Comparison of ENCODE assay signal across 8 cellular contexts in genomic region chr1:203504400-203505250, GRCh38. TPM values are rescaled to one million over a fixed set of nuclear protein-coding genes. Genes with fewer than 3 reads are reported as not detected.
DNase-seq lines count a peak whose midpoint lies in the region; ATAC-seq, FAIRE-seq and TF ChIP-seq lines count a peak whose summit lies in the region.

No MANE protein-coding gene starts in this region.

- H3K36me3 ChIP-seq in H1 (ENCODE audit: control insufficient read depth in 2 of 4, insufficient read depth in 4 of 4, low read length in 3 of 4) (no peaks in the 10 kb centered on the region), mesendoderm (ENCODE audit: control insufficient read depth, insufficient read depth, low read length) (no peaks in the 10 kb centered on the region)

- H3K14ac ChIP-seq in H1 (ENCODE audit: insufficient read length) = no peak overlapping the region

- H3K56ac ChIP-seq in H1 (replicated peaks; ENCODE audit: insufficient read length, low read depth, low read length) (no peak overlapping the region), mesendoderm (ENCODE audit: low read length) (peak overlapping the region; percentile 56)

- H3K9ac ChIP-seq in H1 (replicated peaks in 1 of 4; ENCODE audit: extremely low read depth in 1 of 4, low read depth in 3 of 4, low read length in 3 of 4) = no peak overlapping the region
- H3K9ac ChIP-seq in mesendoderm (ENCODE audit: low read length) = no peak overlapping the region

- TF ChIP-seq RAD21 in H1 (IDR thresholded peaks at IDR 0.05 in 1 of 2, conservative IDR thresholded peaks at IDR 0.05 in 1 of 2; ENCODE audit: low read depth in 2 of 2, low read length in 2 of 2) = peak; percentile 94 to 95

- no peak for TF ChIP-seq POLR2A in H1 (IDR thresholded peaks at IDR 0.05; ENCODE audit: control extremely low read depth in 1 of 2, low read depth in 2 of 2, low read length in 2 of 2)

- H2BK15ac ChIP-seq in H1 (ENCODE audit: low read length) (peak overlapping the region; percentile 83; the same call in 1 of the 2 replicates), mesendoderm (replicated peaks; ENCODE audit: low read depth) (no peak overlapping the region)

- POLR2A ChIA-PET in CD4-positive, alpha-beta T cell (lab: Charles Lee) = interaction anchor here (0.9 kb wide), 1 partner anchor 237 kb away, joined by 3 read pairs; no protein-coding TSS in a partner anchor
- POLR2A ChIA-PET in H1 (lab: Charles Lee; ENCODE audit: partially characterized antibody) = interaction anchor here (0.8 to 1.3 kb wide), 2 partner anchors 9 to 11 kb away, joined by 3 read pairs; partner anchors contain the start of gene OPTC

- no peaks in the 10 kb centered on the region for H4K20me1 ChIP-seq in H1 (replicated peaks in 1 of 2; ENCODE audit: control insufficient read depth in 1 of 2, insufficient read depth in 2 of 2, low read length in 2 of 2)

- no peaks in the 10 kb centered on the region for H3K9me3 Mint-ChIP-seq in CD4-positive, alpha-beta T cell

- TF ChIP-seq EP300 in H1 (IDR thresholded peaks at IDR 0.05; ENCODE audit: borderline replicate concordance in 1 of 2, low read depth in 2 of 2, low read length in 2 of 2) = no peak

- no peak overlapping the region for H4K5ac ChIP-seq in H1 (ENCODE audit: insufficient read length, low read depth, low read length)
- no peak overlapping the region for H4K5ac ChIP-seq in mesendoderm (ENCODE audit: low read length)

- H4K8ac ChIP-seq in H1 (ENCODE audit: extremely low read depth, insufficient read depth, low read length) = no peak overlapping the region
- no peak overlapping the region for H4K8ac ChIP-seq in mesendoderm (ENCODE audit: low read depth, low read length)

- H2AK5ac ChIP-seq in H1 (ENCODE audit: low read depth, low read length) = peak overlapping the region; percentile 91
- peak overlapping the region; percentile 47 for H2AK5ac ChIP-seq in mesendoderm (ENCODE audit: low read length)

- peaks cover 2 to 17% (median 11%) of the 10 kb centered on the region in 4 experiments for H3K4me1 ChIP-seq in H1 (replicated peaks in 1 of 4; ENCODE audit: control insufficient read depth in 3 of 4, insufficient read depth in 4 of 4, low read length in 3 of 4)
- H3K4me1 ChIP-seq in mesendoderm (ENCODE audit: control insufficient read depth, low read depth, low read length) = peaks cover 7% of the 10 kb centered on the region

- no peaks in the 10 kb centered on the region for H3K9me3 ChIP-seq in CD4-positive, alpha-beta T cell (ENCODE audit: control insufficient read depth, low read length)
- no peaks in the 10 kb centered on the region for H3K9me3 ChIP-seq in H1 (ENCODE audit: insufficient read depth in 2 of 2, low read depth in 1 of 2, low read length in 1 of 2)

- peak overlapping the region; percentile 89; the same call in 1 of the 2 replicates for H2AFZ ChIP-seq in H1 (ENCODE audit: low read length)

- H3K79me2 ChIP-seq in H1 (ENCODE audit: control insufficient read depth in 1 of 2, insufficient read depth in 2 of 2, low read length in 2 of 2) (no peaks in the 10 kb centered on the region), mesendoderm (ENCODE audit: control insufficient read depth, insufficient read depth, low read length) (no peaks in the 10 kb centered on the region)

- H3K27me3 ChIP-seq in CD4-positive, alpha-beta T cell (ENCODE audit: control insufficient read depth, insufficient read depth, low read length) = no peaks in the 10 kb centered on the region
- no peaks in the 10 kb centered on the region for H3K27me3 ChIP-seq in H1 (replicated peaks in 1 of 4; ENCODE audit: control insufficient read depth in 3 of 4, extremely low read depth in 1 of 4, insufficient read depth in 3 of 4, low read length in 3 of 4)
- H3K27me3 ChIP-seq in mesendoderm (ENCODE audit: insufficient read depth, low read length, poor library complexity) = no peaks in the 10 kb centered on the region

- CTCF ChIA-PET in CD4-positive, alpha-beta T cell (lab: Charles Lee) = interaction anchor here (0.6 to 2.5 kb wide), 10 partner anchors 108 to 624 kb away, joined by 3 to 17 read pairs (median 3); partner anchors contain the start of gene ATP2B4
- CTCF ChIA-PET in H1 (lab: Charles Lee; ENCODE audit: partially characterized antibody) = interaction anchor here (0.7 to 9.0 kb wide), 53 partner anchors 10 to 464 kb away, joined by 3 to 162 read pairs (median 5); partner anchors contain the start of genes FMOD and OPTC

- H4K91ac ChIP-seq in H1 (replicated peaks; ENCODE audit: insufficient read length, low read length) = peak overlapping the region; percentile 45

- H3K27ac Mint-ChIP-seq in CD4-positive, alpha-beta T cell = no peak overlapping the region

- H3K4me3 ChIP-seq in H1 (ENCODE audit: extremely low read depth in 1 of 4, insufficient read depth in 2 of 4, low read depth in 3 of 4, low read length in 4 of 4) = no peak overlapping the region
- no peak overlapping the region for H3K4me3 ChIP-seq in mesendoderm (ENCODE audit: low read length)

- H2BK12ac ChIP-seq in H1 (ENCODE audit: low read depth, low read length) = peak overlapping the region; percentile 65; the same call in 1 of the 2 replicates

- peaks cover 3% of the 10 kb centered on the region; the same call in 1 of the 2 replicates for H3K23me2 ChIP-seq in H1 (ENCODE audit: low read depth, low read length)

- no peaks in the 10 kb centered on the region for H3K36me3 Mint-ChIP-seq in CD4-positive, alpha-beta T cell (ENCODE audit: low read depth)

- H2BK5ac ChIP-seq in H1 (ENCODE audit: low read depth, low read length) (no peak overlapping the region), mesendoderm (ENCODE audit: low read length) (no peak overlapping the region)

- ATAC-seq in CD4-positive, alpha-beta T cell (ENCODE audit: poor library complexity) = peak; percentile 65

- H3K4me2 ChIP-seq in H1 (ENCODE audit: insufficient read depth in 1 of 2, low read depth in 2 of 2, low read length in 2 of 2) (peak overlapping the region in 1 of 2 experiments; percentile 32; a peak in 2 of 4 replicates), mesendoderm (ENCODE audit: low read length) (no peak overlapping the region)

- FAIRE-seq in H1 (lab: Jason Lieb, UNC) = peak; percentile 92

- no peak overlapping the region for H2BK20ac ChIP-seq in H1 (ENCODE audit: low read length)

- no peak overlapping the region for H3K27ac ChIP-seq in CD4-positive, alpha-beta T cell (ENCODE audit: low read depth, low read length)
- H3K27ac ChIP-seq in H1 (ENCODE audit: low read depth, low read length) (no peak overlapping the region), mesendoderm (ENCODE audit: low read depth, low read length) (no peak overlapping the region)

- H3K4me3 Mint-ChIP-seq in CD4-positive, alpha-beta T cell = no peak overlapping the region

- TF ChIP-seq CTCF in CD4-positive, alpha-beta T cell (IDR thresholded peaks at IDR 0.05) = peak; percentile 81
- TF ChIP-seq CTCF in H1 (IDR thresholded peaks at IDR 0.05; ENCODE audit: control extremely low read depth in 1 of 3, insufficient read depth in 1 of 3, low read depth in 1 of 3, low read length in 3 of 3) = peak; percentile 60 to 87 (median 78)

- H3K4me1 Mint-ChIP-seq in CD4-positive, alpha-beta T cell (ENCODE audit: low read depth) = peaks cover 6% of the 10 kb centered on the region

- H3K23ac ChIP-seq in H1 (ENCODE audit: insufficient read length) (no peak overlapping the region), mesendoderm (ENCODE audit: low read length) (no peak overlapping the region)

- H3K18ac ChIP-seq in H1 (ENCODE audit: extremely low read depth, low read length) (no peak overlapping the region), mesendoderm (ENCODE audit: low read length) (no peak overlapping the region)

- intact Hi-C loops in CD4-positive, alpha-beta T cell (cut with DNase I, micrococcal nuclease) = loop anchor here (1.0 to 10.0 kb wide), 8 partner anchors 88 to 860 kb away; no protein-coding TSS in a partner anchor

- peak; percentile 50 to 78 (median 70) for DNase-seq in CD4-positive, alpha-beta T cell
- peak; percentile 80 for DNase-seq in HT1080 (ENCODE audit: low read depth)
- peak; percentile 55 for DNase-seq in NOMO-1 treated with DMSO at 0.1 percent for 48 hours (lab: John Stamatoyannopoulos, UW; ENCODE audit: unreplicated experiment)
- DNase-seq in activated CD8-positive, alpha-beta memory T cell treated with anti-CD3 and anti-CD28 coated beads for 24 hours = peak; percentile 91
- peak in 1 of 2 experiments; percentile 90 for DNase-seq in H1 (ENCODE audit: low read depth in 1 of 2, low spot score in 2 of 2)
- DNase-seq in mesendoderm = peak; percentile 89
- DNase-seq in stimulated activated CD8-positive, alpha-beta memory T cell treated with anti-CD3 and anti-CD28 coated beads, Interleukin-15, amount 100 ng/mL, for 4 hours (ENCODE audit: low read depth in 2 of 2) = peak; percentile 24 to 53
- no peak for DNase-seq in cortex of kidney (lab: John Stamatoyannopoulos, UW)

- H3K79me1 ChIP-seq in H1 (ENCODE audit: low read depth, low read length) (no peaks in the 10 kb centered on the region), mesendoderm (ENCODE audit: low read length) (no peaks in the 10 kb centered on the region)

- WGBS in H1 (ENCODE audit: extremely low coverage in 1 of 2, insufficient coverage in 1 of 2, insufficient read length in 1 of 2, insufficient replicate concordance in 2 of 2, low coverage in 1 of 2, low lambda C conversion rate in 2 of 2, missing lambda C conversion rate in 1 of 2), 2 experiments = 39% methylated on average over 12 of the region's 12 CpGs; no CpG with 5 or more reads in 1 of the 2 experiments
- WGBS in mesendoderm (ENCODE audit: extremely low coverage, insufficient coverage, low lambda C conversion rate) = no CpG with 5 or more reads among the region's 12 CpGs

- no peaks in the 10 kb centered on the region for H3K27me3 Mint-ChIP-seq in CD4-positive, alpha-beta T cell

- H2BK120ac ChIP-seq in H1 (replicated peaks; ENCODE audit: low read depth, low read length) (no peak overlapping the region), mesendoderm (ENCODE audit: low read depth, low read length) (no peak overlapping the region)

- H3K4ac ChIP-seq in H1 (replicated peaks; ENCODE audit: insufficient read length, low read depth, low read length) (no peak overlapping the region), mesendoderm (ENCODE audit: low read depth, low read length) (no peak overlapping the region)

RNA-seq across cellular contexts. Expression of gene OPTC, which starts 10.7 kb away (rescaled TPM):
- total RNA-seq in CD4-positive, alpha-beta T cell = not detected
- not detected in 2 replicates for total RNA-seq in HT1080 (2014; rRNA removed; shearing (Covaris generic))
- polyA plus RNA-seq in HT1080 (2015; cell fraction: cytosol; rRNA removed) = not detected in 2 replicates
- polyA plus RNA-seq in HT1080 (2015; cell fraction: nucleus; rRNA removed) = not detected in 2 replicates
- 0.78 and 1.1 TPM in 2 replicates for total RNA-seq in H1 (2021; fragmentation: NEBNext Ultra II Directional; extraction: Animal tissue kit (Norgen Biotek cat#: 25700))
- polyA plus RNA-seq in H1 (2011; rRNA removed) = 2.8 and 4.0 TPM in 2 replicates
- 1.6 TPM for polyA plus RNA-seq in H1 (2011; cell fraction: cytosol; rRNA removed)
- polyA plus RNA-seq in H1 (2011; cell fraction: nucleus; rRNA removed) = 2.0 TPM
- 1.4 to 3.3 TPM (median 2.5 TPM) in 4 replicates for polyA plus RNA-seq in H1 (2012, experiment 1 of 2)
- polyA plus RNA-seq in H1 (2012, experiment 2 of 2) = 2.1 TPM
- 1.8 TPM for polyA plus RNA-seq in H1 (2013, experiment 1 of 2)
- 2.0 TPM for polyA plus RNA-seq in H1 (2013, experiment 2 of 2)
- polyA minus RNA-seq in H1 (2011; rRNA and poly(A)+ RNA removed) = 1.0 and 2.9 TPM in 2 replicates
- polyA minus RNA-seq in H1 (2011; cell fraction: cytosol; rRNA and poly(A)+ RNA removed) = not detected
- polyA minus RNA-seq in H1 (2011; cell fraction: nucleus; rRNA and poly(A)+ RNA removed) = 0.50 TPM
- polyA plus RNA-seq in mesendoderm (2013, experiment 1 of 2) = 0.42 TPM
- polyA plus RNA-seq in mesendoderm (2013, experiment 2 of 2) = 0.55 TPM

RNA-seq across cellular contexts. Expression of gene PRELP, which starts 29.0 kb away (rescaled TPM):
- not detected for total RNA-seq in CD4-positive, alpha-beta T cell
- 0.05 TPM in 1 of 2 replicates, not detected in the other for total RNA-seq in HT1080 (2014; rRNA removed; shearing (Covaris generic))
- polyA plus RNA-seq in HT1080 (2015; cell fraction: cytosol; rRNA removed) = 0.09 and 0.20 TPM in 2 replicates
- polyA plus RNA-seq in HT1080 (2015; cell fraction: nucleus; rRNA removed) = 0.12 and 0.22 TPM in 2 replicates
- 0.13 and 0.19 TPM in 2 replicates for total RNA-seq in H1 (2021; fragmentation: NEBNext Ultra II Directional; extraction: Animal tissue kit (Norgen Biotek cat#: 25700))
- polyA plus RNA-seq in H1 (2011; rRNA removed) = 0.23 and 0.28 TPM in 2 replicates
- 0.09 TPM for polyA plus RNA-seq in H1 (2011; cell fraction: cytosol; rRNA removed)
- polyA plus RNA-seq in H1 (2011; cell fraction: nucleus; rRNA removed) = 0.17 TPM
- polyA plus RNA-seq in H1 (2012, experiment 1 of 2) = 0.17 to 0.28 TPM (median 0.20 TPM) in 4 replicates
- polyA plus RNA-seq in H1 (2012, experiment 2 of 2) = 0.34 TPM
- polyA plus RNA-seq in H1 (2013, experiment 1 of 2) = 0.32 TPM
- 0.28 TPM for polyA plus RNA-seq in H1 (2013, experiment 2 of 2)
- polyA minus RNA-seq in H1 (2011; rRNA and poly(A)+ RNA removed) = 0.16 and 0.20 TPM in 2 replicates
- polyA minus RNA-seq in H1 (2011; cell fraction: cytosol; rRNA and poly(A)+ RNA removed) = not detected
- polyA minus RNA-seq in H1 (2011; cell fraction: nucleus; rRNA and poly(A)+ RNA removed) = 0.10 TPM
- polyA plus RNA-seq in mesendoderm (2013, experiment 1 of 2) = 0.04 TPM
- polyA plus RNA-seq in mesendoderm (2013, experiment 2 of 2) = 0.04 TPM
